Comparison of ENCODE assay signal across 8 cellular contexts in the genomic region with DNA sequence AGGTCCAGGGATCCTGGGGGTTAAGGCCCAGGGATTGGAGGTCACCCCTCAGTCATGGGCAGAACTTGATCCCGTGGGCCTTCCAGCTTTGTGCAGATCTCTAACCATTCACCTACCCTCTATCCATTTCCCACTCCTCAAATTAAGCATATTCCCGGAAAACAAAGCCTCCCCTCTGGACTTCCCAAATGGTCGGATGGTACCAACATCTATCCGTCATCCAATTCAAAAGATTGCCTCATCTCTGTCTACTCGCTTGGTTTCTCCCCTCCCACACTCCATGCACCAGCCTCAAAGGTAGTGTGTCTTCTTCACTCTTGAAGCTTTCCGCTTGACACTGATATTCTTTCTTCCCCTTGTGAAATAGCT. TPM values are rescaled to one million over a fixed set of nuclear protein-coding genes. Genes with fewer than 3 reads are reported as not detected.
DNase-seq lines count a peak whose midpoint lies in the region; ATAC-seq and TF ChIP-seq lines count a peak whose summit lies in the region.

No MANE protein-coding gene starts in this region.

- intact Hi-C loops in dorsolateral prefrontal cortex (cut with DNase I): loop anchor here (2.0 to 10.0 kb wide), 3 partner anchors 87 to 153 kb away; partner anchors contain the start of gene EIF1AX (in 1 of the 2)

- H3K9ac ChIP-seq in OCI-LY3 (ENCODE audit: low read length): peak overlapping the region; percentile 64

- TF ChIP-seq CTCF in OCI-LY3 (IDR thresholded peaks at IDR 0.05; ENCODE audit: low read depth, low read length): no peak
- peak in 9 of 56 donors; percentile 0 to 20 (median 9) for TF ChIP-seq CTCF in dorsolateral prefrontal cortex (IDR thresholded peaks at IDR 0.05 in 54 of 56, conservative IDR thresholded peaks at IDR 0.05 in 2 of 56; ENCODE audit: low read depth in 1 of 56, partially characterized antibody in 56 of 56)
- TF ChIP-seq CTCF in retinal pigment epithelial cell (conservative IDR thresholded peaks at IDR 0.05; ENCODE audit: low read depth, low read length): no peak

- H4K20me1 ChIP-seq in OCI-LY3 (ENCODE audit: insufficient read depth, low read length): no peaks in the 10 kb centered on the region

- H3K4me3 ChIP-seq in GM08714 (ENCODE audit: low read length) (peak overlapping the region; percentile 52; the same call in 1 of the 2 replicates), OCI-LY3 (ENCODE audit: low read length) (peak overlapping the region; percentile 76), dorsolateral prefrontal cortex (peak overlapping the region; percentile 7 to 82 (median 67)), retinal pigment epithelial cell (ENCODE audit: low read length) (peak overlapping the region; percentile 35)

- no peak overlapping the region for H3K27ac ChIP-seq in OCI-LY3 (ENCODE audit: low read length)
- H3K27ac ChIP-seq in dorsolateral prefrontal cortex: peak overlapping the region in 45 of 59 donors; percentile 18 to 90 (median 72)

- H2AFZ ChIP-seq in OCI-LY3 (ENCODE audit: low read depth, low read length): peak overlapping the region; percentile 86

- H3K4me2 ChIP-seq in OCI-LY3 (ENCODE audit: low read length): peak overlapping the region; percentile 79

- peaks cover 12% of the 10 kb centered on the region for H3K4me1 ChIP-seq in OCI-LY3 (ENCODE audit: low read length)

- H3K27me3 ChIP-seq in OCI-LY3 (ENCODE audit: low read depth, low read length) (no peaks in the 10 kb centered on the region), dorsolateral prefrontal cortex (peaks cover 0 to 35% (median 7%) of the 10 kb centered on the region in 45 donors)

- H3K9me3 ChIP-seq in OCI-LY3 (ENCODE audit: insufficient read depth, low read length): no peaks in the 10 kb centered on the region

- 0 out of 2 replicates have a peak, but pooled peaks cover 3% of the 10 kb centered on the region for H3K79me2 ChIP-seq in OCI-LY3 (ENCODE audit: low read length)

- ATAC-seq in HG03565 (IDR thresholded peaks at IDR 0.05; ENCODE audit: unreplicated experiment) (no peak), GM18498 (IDR thresholded peaks at IDR 0.05; ENCODE audit: unreplicated experiment) (no peak)

- H3K36me3 ChIP-seq in OCI-LY3 (replicated peaks; ENCODE audit: low read depth, low read length): no peaks in the 10 kb centered on the region

- DNase-seq in dorsolateral prefrontal cortex (no peak), retinal pigment epithelial cell (ENCODE audit: low read depth) (no peak), 8988T (no peak), retina (no peak)

RNA-seq across cellular contexts. Expression of gene BCLAF3, which starts 0.5 kb away (rescaled TPM):
- 10 to 100 TPM; 15.5 to 27.7 (median 21.4) TPM for total RNA-seq in dorsolateral prefrontal cortex
